22 cellular contexts compared by ENCODE assay signal in the genomic region with DNA sequence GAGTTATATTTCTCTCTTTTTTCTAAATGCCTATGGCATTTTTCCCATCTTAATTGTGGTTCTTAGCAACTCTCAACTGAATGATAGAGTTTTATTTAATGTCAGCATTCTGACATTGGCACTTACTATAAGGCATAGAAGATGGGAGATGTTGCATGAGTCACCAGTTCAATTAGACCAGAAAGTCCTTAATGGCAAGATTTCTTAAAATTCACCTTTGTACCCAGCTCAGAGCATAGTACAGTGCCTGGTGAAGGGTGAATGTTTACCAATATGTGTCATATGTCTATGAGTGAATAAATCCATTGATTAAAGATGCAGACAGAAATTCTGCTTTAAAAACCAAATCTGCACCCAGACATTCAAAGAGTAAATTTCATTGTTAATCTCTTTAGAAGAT.
DNase-seq lines count a peak whose midpoint lies in the region; ATAC-seq, FAIRE-seq and TF ChIP-seq lines count a peak whose summit lies in the region.
"Had no signal": no experiment of that assay in that cellular context is flagged by ENCODE, and none has a peak within 500 bp of the region (broad histone marks: within the 10 kb centered on the region; RNA-seq: fewer than 3 reads in every experiment).

No MANE protein-coding gene starts in this region.

- DNase-seq in H54 (ENCODE audit: insufficient read length, low spot score): no peak
- no peak for DNase-seq in left colon
- peak; percentile 16 for DNase-seq in renal cortical epithelial cell (ENCODE audit: low read depth)
- no peak for DNase-seq in NCI-H146 (lab: John Stamatoyannopoulos, UW)
- no peak for DNase-seq in substantia nigra (lab: John Stamatoyannopoulos, UW)
- DNase-seq: 8988T; AML-193; Caco-2; Calu3; CD4-positive, alpha-beta T cell; CD8-positive, alpha-beta T cell; DMS79 treated with DMSO at 0.1 percent for 48 hours; GF-D8 had no signal

- peak; percentile 26 for ATAC-seq in left colon
- ATAC-seq in GM19023 (IDR thresholded peaks at IDR 0.05; ENCODE audit: unreplicated experiment): no peak
- ATAC-seq in GM19035 (IDR thresholded peaks at IDR 0.05; ENCODE audit: unreplicated experiment): no peak
- ATAC-seq: CD8-positive, alpha-beta T cell had no signal

- TF ChIP-seq POLR2A in H54 (IDR thresholded peaks at IDR 0.05; ENCODE audit: low read depth, low read length): no peak

- intact Hi-C loops in left colon (cut with DNase I, micrococcal nuclease): no loop called here

- no peak overlapping the region for H3K27ac ChIP-seq in substantia nigra (ENCODE audit: low read depth, low read length, poor library complexity, severe bottlenecking)
- H3K27ac ChIP-seq: BLaER1 treated with 17β-estradiol and CSF1 and Interleukin-3, amounts not matched to agents 10 nM and 100 nM; C4-2B had no signal

- peak; percentile 84 for FAIRE-seq in H54 (lab: Jason Lieb, UNC)
- FAIRE-seq: A204.1, D721Med, G401.6, GM12891, GM19239 had no signal
